In genomic region chr20:2655331-2656116, GRCh38 we compare ENCODE assay signal across 1 cellular context.
A peak's percentile ranks its signal among the peaks of the same experiment; 100 is the strongest.
TF ChIP-seq lines count a peak whose summit lies in the region.

No MANE protein-coding gene starts in this region.

TF ChIP-seq in K562, 482 proteins besides CTCF, POLR2A, EP300 and RAD21:
- TF ChIP-seq NR2C2 (CRISPR knock-in tag; IDR thresholded peaks at IDR 0.05), result no peak
- no peak for TF ChIP-seq NR2C2 (tag; IDR thresholded peaks at IDR 0.05)
- TF ChIP-seq ZNF184 (CRISPR knock-in tag; IDR thresholded peaks at IDR 0.05), result no peak
- no peak for TF ChIP-seq ATF7 (IDR thresholded peaks at IDR 0.05)
- no peak for TF ChIP-seq E4F1 (CRISPR knock-in tag; IDR thresholded peaks at IDR 0.05; ENCODE audit: borderline replicate concordance)
- TF ChIP-seq IFI16 (CRISPR knock-in tag; IDR thresholded peaks at IDR 0.05), result no peak
- peak; percentile 31 for TF ChIP-seq KDM5B (IDR thresholded peaks at IDR 0.05; ENCODE audit: insufficient replicate concordance, low read depth, low read length)
- no peak for TF ChIP-seq ZNF41 (CRISPR knock-in tag; conservative IDR thresholded peaks at IDR 0.05)
- no peak for TF ChIP-seq ZNF197 (CRISPR knock-in tag; IDR thresholded peaks at IDR 0.05; ENCODE audit: low read depth)
- no peak for TF ChIP-seq CEBPG (CRISPR knock-in tag; IDR thresholded peaks at IDR 0.05)
- no peak for TF ChIP-seq CEBPG (tag; conservative IDR thresholded peaks at IDR 0.05 in 1 of 2, IDR thresholded peaks at IDR 0.05 in 1 of 2)
- no peak for TF ChIP-seq DPF2 (IDR thresholded peaks at IDR 0.05)
- TF ChIP-seq NFYB (IDR thresholded peaks at IDR 0.05; ENCODE audit: extremely low read depth, insufficient read length), result no peak
- 0 out of 2 replicates have a peak, but pooled peaks have one; percentile 46 for TF ChIP-seq TAF15 (IDR thresholded peaks at IDR 0.05; ENCODE audit: low read depth, low read length)
- no peak for TF ChIP-seq GABPB1 (CRISPR knock-in tag; IDR thresholded peaks at IDR 0.05)
- no peak for TF ChIP-seq ETS2 (tag; IDR thresholded peaks at IDR 0.05; ENCODE audit: borderline replicate concordance, poor library complexity, severe bottlenecking)
- TF ChIP-seq RBFOX2 (IDR thresholded peaks at IDR 0.05; ENCODE audit: low read depth, low read length), result peak; percentile 73
